In genomic region chrY:8479141-8479540, GRCh38 we compare ENCODE assay signal across 26 cellular contexts.
"Had no signal": no experiment of that assay in that cellular context is flagged by ENCODE, and none has a peak within 500 bp of the region (broad histone marks: within the 10 kb centered on the region; RNA-seq: fewer than 3 reads in every experiment).

No MANE protein-coding gene starts in this region.

- ATAC-seq: stimulated activated effector memory CD8-positive, alpha-beta T cell treated with anti-CD3 and anti-CD28 coated beads, Interleukin-12 subunit alpha, Interleukin-12 subunit beta, amount 100 ng/mL, for 72 hours; stimulated activated memory B cell treated with anti-CD40 and anti-IgM and Interleukin-4, amounts not matched to agents 10 μg/mL and 1 μg/mL and 100 μg/mL, for 72 hours; stimulated activated naive B cell treated with anti-CD40 and anti-IgM and Interleukin-4, amounts not matched to agents 10 μg/mL and 1 μg/mL and 100 μg/mL, for 72 hours; stimulated activated naive CD8-positive, alpha-beta T cell treated with anti-CD3 and anti-CD28 coated beads, Interleukin-15, amount 100 ng/mL, for 72 hours; stimulated activated naive CD8-positive, alpha-beta T cell treated with anti-CD3 and anti-CD28 coated beads, Interleukin-15, Interleukin-2, amounts not matched to agents 100 U/mL and 50 U/mL, for 24 hours; upper lobe of right lung had no signal

- H3K36me3 ChIP-seq: stomach, suprapubic skin, thoracic aorta, thyroid gland, tibial artery, tibial nerve, transverse colon, upper lobe of left lung, upper lobe of right lung, uterus, vagina had no signal

- H3K27ac ChIP-seq: stomach, suprapubic skin, testis, thoracic aorta, thyroid gland, tibial artery, tibial nerve, transverse colon, upper lobe of left lung, upper lobe of right lung, uterus, vagina had no signal

- H3K4me3 ChIP-seq: stomach, suprapubic skin, testis, thoracic aorta, thyroid gland, tibial artery, tibial nerve, transverse colon, upper lobe of left lung, upper lobe of right lung, uterus, vagina had no signal

- H3K9me3 ChIP-seq: stomach, suprapubic skin, testis, thoracic aorta, thyroid gland, tibial artery, tibial nerve, transverse colon, upper lobe of left lung, upper lobe of right lung, uterus, vagina had no signal

- H3K27me3 ChIP-seq: stomach, suprapubic skin, testis, thyroid gland, tibial artery, tibial nerve, transverse colon, upper lobe of left lung, upper lobe of right lung, uterus, vagina had no signal

- H3K4me1 ChIP-seq: stomach, suprapubic skin, testis, thyroid gland, tibial artery, tibial nerve, transverse colon, upper lobe of left lung, upper lobe of right lung, uterus, vagina had no signal

- DNase-seq: stimulated activated CD4-positive, alpha-beta T cell treated with anti-CD3 and anti-CD28 coated beads, Interleukin-2, amount 100 ng/mL, for 48 hours; stimulated activated CD4-positive, alpha-beta T cell treated with anti-CD3 and anti-CD28 coated beads, Interleukin-4, amount 100 ng/mL, for 1 hour; stimulated activated CD4-positive, alpha-beta T cell treated with anti-CD3 and anti-CD28 coated beads, Interleukin-4, amount 100 ng/mL, for 24 hours; stimulated activated CD4-positive, alpha-beta T cell treated with anti-CD3 and anti-CD28 coated beads, Interleukin-4, amount 100 ng/mL, for 4 hours; stimulated activated CD8-positive, alpha-beta memory T cell treated with anti-CD3 and anti-CD28 coated beads, Interleukin-4, amount 100 ng/mL, for 48 hours; stimulated activated naive B cell treated with anti-CD40 and anti-IgM and Interleukin-4, amounts not matched to agents 10 μg/mL and 1 μg/mL and 100 μg/mL, for 72 hours; stimulated activated naive CD4-positive, alpha-beta T cell; stimulated activated naive CD4-positive, alpha-beta T cell treated with Interleukin-2 at 50 U/mL for 16 hours; stimulated activated naive CD8-positive, alpha-beta T cell treated with anti-CD3 and anti-CD28 coated beads, Interleukin-15, amount 100 ng/mL, for 72 hours; stimulated activated naive CD8-positive, alpha-beta T cell treated with anti-CD3 and anti-CD28 coated beads, Interleukin-15, Interleukin-2, amounts not matched to agents 100 U/mL and 50 U/mL, for 24 hours; stomach; substantia nigra; testis; thyroid gland; tibial artery; transverse colon; trophoblast cell; upper lobe of left lung; upper lobe of right lung; uterus had no signal
